9 cellular contexts compared by ENCODE assay signal in the genomic region with DNA sequence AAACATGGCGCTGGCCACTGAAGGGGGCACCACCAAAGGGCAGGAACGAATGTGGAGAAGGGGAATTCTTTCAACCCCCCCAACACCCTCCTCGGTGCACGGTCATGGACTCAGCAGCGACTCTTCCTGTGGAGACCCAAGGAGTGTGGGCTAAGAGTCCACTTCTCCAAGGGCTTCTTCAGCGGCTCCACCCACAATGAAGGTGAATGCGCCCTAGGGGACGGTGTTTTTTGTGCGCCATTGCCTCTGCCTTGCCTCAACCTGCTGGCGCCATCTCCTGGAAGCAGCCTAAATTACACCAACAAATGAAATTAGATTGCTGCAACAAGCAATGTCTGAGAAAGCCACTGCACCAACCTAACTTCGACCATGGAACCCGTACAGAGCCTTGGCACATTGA.
DNase-seq lines count a peak whose midpoint lies in the region; ATAC-seq and TF ChIP-seq lines count a peak whose summit lies in the region.
"Had no signal": no experiment of that assay in that cellular context is flagged by ENCODE, and none has a peak within 500 bp of the region (broad histone marks: within the 10 kb centered on the region; RNA-seq: fewer than 3 reads in every experiment).

No MANE protein-coding gene starts in this region.

- no peak for TF ChIP-seq CTCF in activated CD8-positive, alpha-beta T cell treated with anti-CD3 and anti-CD28 coated beads for 36 hours (IDR thresholded peaks at IDR 0.05)
- TF ChIP-seq CTCF in LNCAP (IDR thresholded peaks at IDR 0.05) (peak; percentile 57), astrocyte of the cerebellum (IDR thresholded peaks at IDR 0.05; ENCODE audit: low read depth, low read length, missing control alignments) (peak; percentile 33), neural crest cell (conservative IDR thresholded peaks at IDR 0.05) (peak; percentile 56)

- no peaks in the 10 kb centered on the region for H3K4me1 Mint-ChIP-seq in activated CD8-positive, alpha-beta T cell treated with anti-CD3 and anti-CD28 coated beads for 36 hours (ENCODE audit: low read depth)
- H3K4me1 Mint-ChIP-seq in activated CD8-positive, alpha-beta T cell treated with anti-CD3 and anti-CD28 coated beads, Interleukin-2, amount 10 ng/mL, durations not matched to agents 7 days and 5 days (ENCODE audit: low read depth): no peaks in the 10 kb centered on the region
- no peaks in the 10 kb centered on the region for H3K4me1 Mint-ChIP-seq in neural crest cell

- CTCF ChIA-PET in activated CD8-positive, alpha-beta T cell treated with anti-CD3 and anti-CD28 coated beads for 36 hours (lab: Charles Lee): no interaction called here
- CTCF ChIA-PET in activated CD8-positive, alpha-beta T cell treated with anti-CD3 and anti-CD28 coated beads, Interleukin-2, amount 10 ng/mL, durations not matched to agents 7 days and 5 days (lab: Charles Lee): no interaction called here

- H3K27me3 Mint-ChIP-seq in activated CD8-positive, alpha-beta T cell treated with anti-CD3 and anti-CD28 coated beads for 36 hours: no peaks in the 10 kb centered on the region
- no peaks in the 10 kb centered on the region for H3K27me3 Mint-ChIP-seq in activated CD8-positive, alpha-beta T cell treated with anti-CD3 and anti-CD28 coated beads, Interleukin-2, amount 10 ng/mL, durations not matched to agents 7 days and 5 days (ENCODE audit: low read depth)
- no peaks in the 10 kb centered on the region for H3K27me3 Mint-ChIP-seq in neural crest cell (ENCODE audit: low read depth)

- intact Hi-C loops in activated CD8-positive, alpha-beta T cell treated with anti-CD3 and anti-CD28 coated beads for 36 hours (cut with micrococcal nuclease): no loop called here

- POLR2A ChIA-PET in activated CD8-positive, alpha-beta T cell treated with anti-CD3 and anti-CD28 coated beads for 36 hours (lab: Charles Lee): no interaction called here
- POLR2A ChIA-PET in activated CD8-positive, alpha-beta T cell treated with anti-CD3 and anti-CD28 coated beads, Interleukin-2, amount 10 ng/mL, durations not matched to agents 7 days and 5 days (lab: Charles Lee): no interaction called here

- H3K4me3 ChIP-seq in astrocyte of the cerebellum (ENCODE audit: low read depth, low read length): no peak overlapping the region
- H3K4me3 ChIP-seq: transverse colon had no signal

- H3K9me3 Mint-ChIP-seq in activated CD8-positive, alpha-beta T cell treated with anti-CD3 and anti-CD28 coated beads for 36 hours: no peaks in the 10 kb centered on the region
- H3K9me3 Mint-ChIP-seq in activated CD8-positive, alpha-beta T cell treated with anti-CD3 and anti-CD28 coated beads, Interleukin-2, amount 10 ng/mL, durations not matched to agents 7 days and 5 days (ENCODE audit: insufficient read depth): no peaks in the 10 kb centered on the region
- peaks cover 20% of the 10 kb centered on the region for H3K9me3 Mint-ChIP-seq in neural crest cell

- no peak overlapping the region for H3K27ac Mint-ChIP-seq in activated CD8-positive, alpha-beta T cell treated with anti-CD3 and anti-CD28 coated beads for 36 hours
- no peak overlapping the region for H3K27ac Mint-ChIP-seq in activated CD8-positive, alpha-beta T cell treated with anti-CD3 and anti-CD28 coated beads, Interleukin-2, amount 10 ng/mL, durations not matched to agents 7 days and 5 days
- H3K27ac Mint-ChIP-seq in neural crest cell (ENCODE audit: unreplicated experiment): no peak overlapping the region

- in situ Hi-C loops in astrocyte of the cerebellum (cut with HindIII; ENCODE audit: low sequenced_read_pairs): no loop called here

- peak; percentile 13 for DNase-seq in activated CD8-positive, alpha-beta T cell treated with anti-CD3 and anti-CD28 coated beads for 36 hours
- no peak for DNase-seq in activated CD8-positive, alpha-beta T cell treated with anti-CD3 and anti-CD28 coated beads, Interleukin-2, amount 10 ng/mL, durations not matched to agents 7 days and 5 days
- no peak for DNase-seq in astrocyte of the cerebellum (ENCODE audit: low read depth)
- peak; percentile 50 for DNase-seq in neural crest cell (ENCODE audit: low read depth, low spot score)
- no peak for DNase-seq in SW 1271 (lab: John Stamatoyannopoulos, UW)
- DNase-seq: transverse colon had no signal

- H3K4me3 Mint-ChIP-seq in activated CD8-positive, alpha-beta T cell treated with anti-CD3 and anti-CD28 coated beads for 36 hours: no peak overlapping the region
- no peak overlapping the region for H3K4me3 Mint-ChIP-seq in activated CD8-positive, alpha-beta T cell treated with anti-CD3 and anti-CD28 coated beads, Interleukin-2, amount 10 ng/mL, durations not matched to agents 7 days and 5 days
- no peak overlapping the region for H3K4me3 Mint-ChIP-seq in neural crest cell

- H3K36me3 Mint-ChIP-seq in activated CD8-positive, alpha-beta T cell treated with anti-CD3 and anti-CD28 coated beads for 36 hours (ENCODE audit: low read depth): no peaks in the 10 kb centered on the region
- no peaks in the 10 kb centered on the region for H3K36me3 Mint-ChIP-seq in activated CD8-positive, alpha-beta T cell treated with anti-CD3 and anti-CD28 coated beads, Interleukin-2, amount 10 ng/mL, durations not matched to agents 7 days and 5 days (ENCODE audit: low read depth)
- H3K36me3 Mint-ChIP-seq in neural crest cell (ENCODE audit: low read depth): no peaks in the 10 kb centered on the region

- ATAC-seq in activated CD8-positive, alpha-beta T cell treated with anti-CD3 and anti-CD28 coated beads for 36 hours: no peak
- no peak for ATAC-seq in activated CD8-positive, alpha-beta T cell treated with anti-CD3 and anti-CD28 coated beads, Interleukin-2, amount 10 ng/mL, durations not matched to agents 7 days and 5 days
- no peak for ATAC-seq in HG02642 (IDR thresholded peaks at IDR 0.05; ENCODE audit: poor library complexity, unreplicated experiment)
- ATAC-seq in HG03159 (IDR thresholded peaks at IDR 0.05; ENCODE audit: unreplicated experiment): no peak

Comparison
In these comparisons a context has a peak if more than half of its experiments do, and no peak if none do; other contexts are left out.
1. DNase-seq: peak in activated CD8-positive, alpha-beta T cell treated with anti-CD3 and anti-CD28 coated beads for 36 hours (single experiment) and neural crest cell (single experiment); none in activated CD8-positive, alpha-beta T cell treated with anti-CD3 and anti-CD28 coated beads, Interleukin-2, amount 10 ng/mL, durations not matched to agents 7 days and 5 days (single experiment), astrocyte of the cerebellum (single experiment) and SW 1271 (0 of 2).